ENCODE assay signal across 8 cellular contexts in genomic region chr12:63845726-63846125, GRCh38. TPM values are rescaled to one million over a fixed set of nuclear protein-coding genes. Genes with fewer than 3 reads are reported as not detected.
DNase-seq lines count a peak whose midpoint lies in the region; ATAC-seq and TF ChIP-seq lines count a peak whose summit lies in the region.

No MANE protein-coding gene starts in this region.

- POLR2A ChIA-PET in CD8-positive, alpha-beta memory T cell (lab: Charles Lee), result no interaction called here

- no peaks in the 10 kb centered on the region for H3K9me3 ChIP-seq in osteoblast (ENCODE audit: low read depth, low read length)
- H3K9me3 ChIP-seq in CD8-positive, alpha-beta memory T cell (ENCODE audit: low read length), result no peaks in the 10 kb centered on the region

- peaks cover 63% of the 10 kb centered on the region for H3K79me2 ChIP-seq in osteoblast (ENCODE audit: insufficient read depth, low read length)

- peaks cover 2% of the 10 kb centered on the region for H3K27me3 Mint-ChIP-seq in endothelial cell (ENCODE audit: unreplicated experiment)
- peaks cover 10 to 19% of the 10 kb centered on the region in 2 donors for H3K27me3 Mint-ChIP-seq in CD8-positive, alpha-beta memory T cell

- peaks cover 28% of the 10 kb centered on the region for H3K4me1 ChIP-seq in osteoblast (ENCODE audit: insufficient read depth, low read length)
- peaks cover 7% of the 10 kb centered on the region for H3K4me1 ChIP-seq in CD8-positive, alpha-beta memory T cell (ENCODE audit: insufficient read depth, low read length)

- CTCF ChIA-PET in CD8-positive, alpha-beta memory T cell (lab: Charles Lee), result no interaction called here

- peak overlapping the region; percentile 89 for H3K4me2 ChIP-seq in osteoblast (ENCODE audit: insufficient read depth, low read length)

- no peak for ATAC-seq in HG03045 (IDR thresholded peaks at IDR 0.05; ENCODE audit: unreplicated experiment)
- no peak for ATAC-seq in stimulated activated naive CD8-positive, alpha-beta T cell treated with anti-CD3 and anti-CD28 coated beads, Interleukin-15, Interleukin-2, amounts not matched to agents 100 U/mL and 50 U/mL, for 24 hours

- H3K4me1 Mint-ChIP-seq in endothelial cell (ENCODE audit: unreplicated experiment), result peaks cover 50% of the 10 kb centered on the region
- peaks cover 8 to 11% (median 11%) of the 10 kb centered on the region in 3 donors for H3K4me1 Mint-ChIP-seq in CD8-positive, alpha-beta memory T cell

- H3K27ac ChIP-seq in osteoblast (ENCODE audit: low read depth, low read length), result peak overlapping the region; percentile 94
- no peak overlapping the region for H3K27ac ChIP-seq in CD8-positive, alpha-beta memory T cell (ENCODE audit: low read depth, low read length)

- H3K27ac Mint-ChIP-seq in endothelial cell (ENCODE audit: unreplicated experiment), result peak overlapping the region; percentile 49
- no peak overlapping the region for H3K27ac Mint-ChIP-seq in CD8-positive, alpha-beta memory T cell

- H3K4me3 Mint-ChIP-seq in endothelial cell (ENCODE audit: unreplicated experiment), result peak overlapping the region; percentile 100
- peak overlapping the region in 2 of 7 donors; percentile 13 to 89 for H3K4me3 Mint-ChIP-seq in CD8-positive, alpha-beta memory T cell

- H3K4me3 ChIP-seq in osteoblast (ENCODE audit: insufficient read depth, low read length), result peak overlapping the region; percentile 100
- no peak overlapping the region for H3K4me3 ChIP-seq in CD8-positive, alpha-beta memory T cell (ENCODE audit: low read length)

- peaks cover 3% of the 10 kb centered on the region for H3K36me3 Mint-ChIP-seq in endothelial cell (ENCODE audit: low read depth, unreplicated experiment)
- no peaks in the 10 kb centered on the region for H3K36me3 Mint-ChIP-seq in CD8-positive, alpha-beta memory T cell

- TF ChIP-seq CTCF in endothelial cell (IDR thresholded peaks at IDR 0.05; ENCODE audit: unreplicated experiment) (no peak), osteoblast (IDR thresholded peaks at IDR 0.05; ENCODE audit: extremely low read depth, low read depth, low read length) (peak; percentile 5)

- no peaks in the 10 kb centered on the region for H3K27me3 ChIP-seq in osteoblast (ENCODE audit: insufficient read depth, low read length)
- peaks cover 10% of the 10 kb centered on the region for H3K27me3 ChIP-seq in CD8-positive, alpha-beta memory T cell (ENCODE audit: insufficient read depth, low read length, poor library complexity, severe bottlenecking)

- H2AFZ ChIP-seq in osteoblast (ENCODE audit: low read length), result no peak overlapping the region

- H4K20me1 ChIP-seq in osteoblast (ENCODE audit: insufficient read depth, low read length), result peaks cover 25% of the 10 kb centered on the region

- no peaks in the 10 kb centered on the region for H3K9me3 Mint-ChIP-seq in endothelial cell (ENCODE audit: unreplicated experiment)
- H3K9me3 Mint-ChIP-seq in CD8-positive, alpha-beta memory T cell, result no peaks in the 10 kb centered on the region

- DNase-seq in DMS53 (lab: John Stamatoyannopoulos, UW), result peak; percentile 56
- peak; percentile 54 for DNase-seq in NCI-H510A (lab: John Stamatoyannopoulos, UW)
- DNase-seq in endothelial cell (ENCODE audit: low spot score), result no peak
- DNase-seq in osteoblast (ENCODE audit: insufficient read length, low spot score, missing footprints), result peak; percentile 78
- no peak for DNase-seq in midbrain (lab: John Stamatoyannopoulos, UW)
- no peak for DNase-seq in stimulated activated naive CD8-positive, alpha-beta T cell treated with anti-CD3 and anti-CD28 coated beads, Interleukin-15, Interleukin-2, amounts not matched to agents 100 U/mL and 50 U/mL, for 24 hours
- DNase-seq in CD8-positive, alpha-beta memory T cell, result no peak

- no peaks in the 10 kb centered on the region for H3K36me3 ChIP-seq in osteoblast (ENCODE audit: insufficient read depth, low read length)
- no peaks in the 10 kb centered on the region for H3K36me3 ChIP-seq in CD8-positive, alpha-beta memory T cell (ENCODE audit: insufficient read depth, low read length)

RNA-seq across cellular contexts. Expression of gene SRGAP1, which starts 1.2 kb away (rescaled TPM):
- total RNA-seq in endothelial cell (ENCODE audit: unreplicated experiment) (49.3 TPM), osteoblast (24.8 and 26.1 TPM in 2 replicates)
- total RNA-seq in CD8-positive, alpha-beta memory T cell, result under 1 TPM; 0.61 to 0.64 TPM
- polyA plus RNA-seq in CD8-positive, alpha-beta memory T cell, result 0.09 TPM

Comparison
In these comparisons a context has a peak if more than half of its experiments do, and no peak if none do; other contexts are left out.
1. DNase-seq: peak in DMS53 (single experiment), NCI-H510A (single experiment) and osteoblast (single experiment); none in endothelial cell (single experiment), midbrain (single experiment), stimulated activated naive CD8-positive, alpha-beta T cell treated with anti-CD3 and anti-CD28 coated beads, Interleukin-15, Interleukin-2, amounts not matched to agents 100 U/mL and 50 U/mL, for 24 hours (single experiment) and CD8-positive, alpha-beta memory T cell (0 of 5).
2. RNA of gene SRGAP1, which starts 1.2 kb away (total RNA-seq): 49.3 TPM in endothelial cell (single experiment) and 24.8 to 26.1 TPM in osteoblast; 0.61 to 0.64 TPM in CD8-positive, alpha-beta memory T cell; every median in the first group is over 10 times any median in the second.